In the genomic region with DNA sequence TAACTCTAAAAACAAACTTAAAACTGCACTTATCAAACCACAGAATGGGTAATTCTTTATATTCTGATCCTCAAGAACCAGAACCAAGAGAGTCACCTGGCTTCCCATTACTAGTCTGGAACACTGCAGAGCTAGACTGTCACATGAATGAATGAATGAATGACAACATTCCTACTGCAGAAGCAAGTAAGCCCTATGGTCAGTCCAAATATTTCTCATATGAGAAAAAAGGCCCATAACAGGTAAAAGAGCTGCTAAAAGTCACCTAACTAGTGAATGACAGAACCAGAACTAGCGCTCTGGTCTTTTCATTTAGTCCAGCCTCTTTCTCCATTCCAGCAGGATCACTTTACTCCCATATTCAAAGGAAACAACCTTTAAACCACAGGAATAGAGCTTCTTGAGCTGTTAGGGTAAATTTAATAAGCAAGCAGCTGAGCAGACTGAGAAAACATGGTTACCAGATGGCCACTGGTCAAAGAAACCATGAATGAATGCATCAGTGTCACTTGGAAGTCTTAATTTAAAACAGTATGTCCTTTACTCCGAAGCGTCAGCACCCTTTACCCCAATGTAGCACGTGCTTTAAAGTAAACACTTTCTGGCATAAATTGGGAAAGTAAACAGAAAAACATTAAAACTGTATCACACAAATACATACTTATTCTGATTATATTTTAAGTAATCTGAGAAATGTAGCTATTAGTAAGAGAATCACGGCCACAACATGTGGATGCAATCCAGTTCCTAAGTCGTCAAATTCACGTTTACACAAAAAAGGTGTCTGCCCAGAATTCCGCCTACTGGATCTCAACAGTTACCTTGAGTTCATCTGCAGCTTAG, we compare ENCODE assay signal across 8 cellular contexts. TPM values are rescaled to one million over a fixed set of nuclear protein-coding genes. Genes with fewer than 3 reads are reported as not detected.
A peak's percentile ranks its signal among the peaks of the same experiment; 100 is the strongest.
DNase-seq lines count a peak whose midpoint lies in the region; ATAC-seq and TF ChIP-seq lines count a peak whose summit lies in the region.

No MANE protein-coding gene starts in this region.

- H3K27me3 Mint-ChIP-seq in activated CD4-positive, alpha-beta T cell treated with anti-CD3 and anti-CD28 coated beads, Interleukin-2, amount 10 ng/mL, durations not matched to agents 24 days and 14 days: peaks cover 6% of the 10 kb centered on the region
- H3K27me3 Mint-ChIP-seq in activated T-helper 1 cell treated with anti-CD3 and anti-CD28 coated beads, Interleukin-12 subunit alpha, Interleukin-12 subunit beta, Interleukin-2, Interleukin-4 antibody, amounts not matched to agents 30 ng/mL and 10 ng/mL and 1 ng/mL, durations not matched to agents 14 hours and 24 hours and 36 hours (ENCODE audit: insufficient read depth): peaks cover 2% of the 10 kb centered on the region

- no peak for DNase-seq in activated CD4-positive, alpha-beta T cell treated with anti-CD3 and anti-CD28 coated beads, Interleukin-2, amount 10 ng/mL, durations not matched to agents 24 days and 14 days
- DNase-seq in activated CD4-positive, alpha-beta T cell treated with anti-CD3 and anti-CD28 coated beads for 1 hour: no peak
- DNase-seq in activated T-helper 1 cell treated with anti-CD3 and anti-CD28 coated beads, Interleukin-12 subunit alpha, Interleukin-12 subunit beta, Interleukin-2, Interleukin-4 antibody, amounts not matched to agents 30 ng/mL and 10 ng/mL and 1 ng/mL, durations not matched to agents 14 hours and 24 hours and 36 hours (ENCODE audit: low spot score): no peak
- DNase-seq in iris pigment epithelial cell (ENCODE audit: low read depth) (peak; percentile 32), thoracic aorta (ENCODE audit: low spot score) (no peak), amygdala (lab: John Stamatoyannopoulos, UW) (no peak), occipital lobe (lab: John Stamatoyannopoulos, UW) (no peak), mucosa of gallbladder (ENCODE audit: low spot score) (no peak)

- H3K27ac ChIP-seq in thoracic aorta: no peak overlapping the region

- H3K4me3 ChIP-seq in thoracic aorta: peak overlapping the region; percentile 94

- H3K9me3 Mint-ChIP-seq in activated CD4-positive, alpha-beta T cell treated with anti-CD3 and anti-CD28 coated beads, Interleukin-2, amount 10 ng/mL, durations not matched to agents 24 days and 14 days: no peaks in the 10 kb centered on the region
- no peaks in the 10 kb centered on the region for H3K9me3 Mint-ChIP-seq in activated T-helper 1 cell treated with anti-CD3 and anti-CD28 coated beads, Interleukin-12 subunit alpha, Interleukin-12 subunit beta, Interleukin-2, Interleukin-4 antibody, amounts not matched to agents 30 ng/mL and 10 ng/mL and 1 ng/mL, durations not matched to agents 14 hours and 24 hours and 36 hours

- peaks cover 7% of the 10 kb centered on the region for H3K36me3 Mint-ChIP-seq in activated CD4-positive, alpha-beta T cell treated with anti-CD3 and anti-CD28 coated beads, Interleukin-2, amount 10 ng/mL, durations not matched to agents 24 days and 14 days (ENCODE audit: low read depth)
- H3K36me3 Mint-ChIP-seq in activated T-helper 1 cell treated with anti-CD3 and anti-CD28 coated beads, Interleukin-12 subunit alpha, Interleukin-12 subunit beta, Interleukin-2, Interleukin-4 antibody, amounts not matched to agents 30 ng/mL and 10 ng/mL and 1 ng/mL, durations not matched to agents 14 hours and 24 hours and 36 hours (ENCODE audit: low read depth): peaks cover under 1% of the 10 kb centered on the region

- TF ChIP-seq CTCF in thoracic aorta (IDR thresholded peaks at IDR 0.05): no peak

- intact Hi-C loops in activated CD4-positive, alpha-beta T cell treated with anti-CD3 and anti-CD28 coated beads, Interleukin-2, amount 10 ng/mL, durations not matched to agents 24 days and 14 days (cut with micrococcal nuclease): loop anchor here (5.0 to 10.0 kb wide), 4 partner anchors 264 to 1113 kb away; a partner anchor contains a TSS
- intact Hi-C loops in activated T-helper 1 cell treated with anti-CD3 and anti-CD28 coated beads, Interleukin-12 subunit alpha, Interleukin-12 subunit beta, Interleukin-2, Interleukin-4 antibody, amounts not matched to agents 30 ng/mL and 10 ng/mL and 1 ng/mL, durations not matched to agents 14 hours and 24 hours and 36 hours (cut with micrococcal nuclease): loop anchor here (2.0 to 10.0 kb wide), 5 partner anchors 41 to 1627 kb away; a partner anchor contains a TSS

- H3K27ac Mint-ChIP-seq in activated CD4-positive, alpha-beta T cell treated with anti-CD3 and anti-CD28 coated beads, Interleukin-2, amount 10 ng/mL, durations not matched to agents 24 days and 14 days: peak overlapping the region; percentile 86
- H3K27ac Mint-ChIP-seq in activated T-helper 1 cell treated with anti-CD3 and anti-CD28 coated beads, Interleukin-12 subunit alpha, Interleukin-12 subunit beta, Interleukin-2, Interleukin-4 antibody, amounts not matched to agents 30 ng/mL and 10 ng/mL and 1 ng/mL, durations not matched to agents 14 hours and 24 hours and 36 hours: no peak overlapping the region

- ATAC-seq in thoracic aorta (ENCODE audit: insufficient number of reproducible peaks, low FRiP score, low read depth): no peak

- H3K27me3 ChIP-seq in thoracic aorta (replicated peaks; ENCODE audit: insufficient read depth): no peaks in the 10 kb centered on the region

- peak overlapping the region; percentile 95 for H3K4me3 Mint-ChIP-seq in activated CD4-positive, alpha-beta T cell treated with anti-CD3 and anti-CD28 coated beads, Interleukin-2, amount 10 ng/mL, durations not matched to agents 24 days and 14 days
- peak overlapping the region; percentile 93 for H3K4me3 Mint-ChIP-seq in activated T-helper 1 cell treated with anti-CD3 and anti-CD28 coated beads, Interleukin-12 subunit alpha, Interleukin-12 subunit beta, Interleukin-2, Interleukin-4 antibody, amounts not matched to agents 30 ng/mL and 10 ng/mL and 1 ng/mL, durations not matched to agents 14 hours and 24 hours and 36 hours

- H3K4me1 Mint-ChIP-seq in activated CD4-positive, alpha-beta T cell treated with anti-CD3 and anti-CD28 coated beads, Interleukin-2, amount 10 ng/mL, durations not matched to agents 24 days and 14 days: peaks cover 51% of the 10 kb centered on the region
- peaks cover 65% of the 10 kb centered on the region for H3K4me1 Mint-ChIP-seq in activated T-helper 1 cell treated with anti-CD3 and anti-CD28 coated beads, Interleukin-12 subunit alpha, Interleukin-12 subunit beta, Interleukin-2, Interleukin-4 antibody, amounts not matched to agents 30 ng/mL and 10 ng/mL and 1 ng/mL, durations not matched to agents 14 hours and 24 hours and 36 hours (ENCODE audit: low read depth)

- H3K4me1 ChIP-seq in thoracic aorta (ENCODE audit: control insufficient read depth in 1 of 2, low read depth in 2 of 2): peaks cover 3 to 27% of the 10 kb centered on the region in 2 donors

- H3K36me3 ChIP-seq in thoracic aorta: peaks cover 4% of the 10 kb centered on the region

- no peaks in the 10 kb centered on the region for H3K9me3 ChIP-seq in thoracic aorta

RNA-seq across cellular contexts. Expression of a gene that starts 1.4 kb away (rescaled TPM):
- 55.2 and 56.2 TPM in 2 replicates for total RNA-seq in activated CD4-positive, alpha-beta T cell treated with anti-CD3 and anti-CD28 coated beads, Interleukin-2, amount 10 ng/mL, durations not matched to agents 24 days and 14 days
- total RNA-seq in activated T-helper 1 cell treated with anti-CD3 and anti-CD28 coated beads, Interleukin-12 subunit alpha, Interleukin-12 subunit beta, Interleukin-2, Interleukin-4 antibody, amounts not matched to agents 30 ng/mL and 10 ng/mL and 1 ng/mL, durations not matched to agents 14 hours and 24 hours and 36 hours: 55.9 and 58.1 TPM in 2 replicates
- total RNA-seq in thoracic aorta (10 to 100 TPM; 12.6 to 17.9 TPM), occipital lobe (25.7 TPM), mucosa of gallbladder (22.1 TPM)
